In genomic region chr11:64321533-64321932, GRCh38 we compare ENCODE assay signal across 15 cellular contexts. TPM values are rescaled to one million over a fixed set of nuclear protein-coding genes. Genes with fewer than 3 reads are reported as not detected.
DNase-seq lines count a peak whose midpoint lies in the region; ATAC-seq, FAIRE-seq and TF ChIP-seq lines count a peak whose summit lies in the region.
"Had no signal": no experiment of that assay in that cellular context is flagged by ENCODE, and none has a peak within 500 bp of the region (broad histone marks: within the 10 kb centered on the region; RNA-seq: fewer than 3 reads in every experiment).

No MANE protein-coding gene starts in this region.

- H3K9ac ChIP-seq in astrocyte (ENCODE audit: low read length) (no peak overlapping the region), keratinocyte (ENCODE audit: control insufficient read depth, extremely low read depth, insufficient read depth, low read length) (peak overlapping the region; percentile 69), Karpas-422 (ENCODE audit: low read length) (no peak overlapping the region)
- H3K9ac ChIP-seq: BLaER1 had no signal

- H3K4me3 Mint-ChIP-seq in astrocyte (ENCODE audit: unreplicated experiment): no peak overlapping the region
- H3K4me3 Mint-ChIP-seq: activated B cell treated with CpG ODN at 0.5 μM for 24 hours; activated T-cell treated with anti-CD3 and anti-CD28 coated beads, Interleukin-2, amount 50 U/mL, for 4 hours had no signal

- no peak overlapping the region for H3K4me2 ChIP-seq in astrocyte (ENCODE audit: low read length)
- peak overlapping the region; percentile 35 for H3K4me2 ChIP-seq in keratinocyte (ENCODE audit: control insufficient read depth, extremely low read depth, insufficient read depth, low read depth, low read length)
- H3K4me2 ChIP-seq in Karpas-422 (ENCODE audit: low read depth, low read length, poor library complexity, severe bottlenecking): no peak overlapping the region

- no peak for TF ChIP-seq CTCF in astrocyte (IDR thresholded peaks at IDR 0.05; ENCODE audit: insufficient read depth, low read depth, low read length)
- TF ChIP-seq CTCF in keratinocyte (optimal IDR thresholded peaks at IDR 0.05 in 1 of 3, IDR thresholded peaks at IDR 0.05 in 1 of 3, conservative IDR thresholded peaks at IDR 0.05 in 1 of 3; ENCODE audit: extremely low read depth in 1 of 3, insufficient read depth in 2 of 3, low read length in 3 of 3): no peak
- no peak for TF ChIP-seq CTCF in suprapubic skin (IDR thresholded peaks at IDR 0.05)

- FAIRE-seq in astrocyte (lab: Jason Lieb, UNC) (no peak), keratinocyte (lab: Jason Lieb, UNC) (peak; percentile 94)

- H3K36me3 ChIP-seq in KOPT-K1 (ENCODE audit: insufficient read depth, low read length): peaks cover 20% of the 10 kb centered on the region; the same call in 1 of the 2 replicates
- H3K36me3 ChIP-seq in astrocyte (ENCODE audit: insufficient read depth, low read length): peaks cover 3% of the 10 kb centered on the region
- peaks cover 19 to 21% of the 10 kb centered on the region in 2 experiments for H3K36me3 ChIP-seq in keratinocyte (ENCODE audit: control insufficient read depth in 2 of 2, extremely low read depth in 1 of 2, insufficient read depth in 2 of 2, low read length in 2 of 2)
- peaks cover 25% of the 10 kb centered on the region for H3K36me3 ChIP-seq in suprapubic skin
- H3K36me3 ChIP-seq in Karpas-422 (ENCODE audit: insufficient read depth, low read length): peaks cover 6% of the 10 kb centered on the region; the same call in 1 of the 2 replicates

- H3K4me1 ChIP-seq in astrocyte (ENCODE audit: insufficient read depth, low read length) (peaks cover 7% of the 10 kb centered on the region), keratinocyte (ENCODE audit: control insufficient read depth, extremely low read depth, insufficient read depth, low read length) (peaks cover 62% of the 10 kb centered on the region), suprapubic skin (peaks cover 60% of the 10 kb centered on the region), Karpas-422 (ENCODE audit: low read length) (peaks cover 12% of the 10 kb centered on the region)

- H3K27ac Mint-ChIP-seq in astrocyte (ENCODE audit: unreplicated experiment): peak overlapping the region; percentile 35

- peaks cover 21% of the 10 kb centered on the region for H3K4me1 Mint-ChIP-seq in astrocyte (ENCODE audit: low read depth, unreplicated experiment)

- H3K27me3 Mint-ChIP-seq in astrocyte (ENCODE audit: low read depth, unreplicated experiment): no peaks in the 10 kb centered on the region
- H3K27me3 Mint-ChIP-seq: activated B cell treated with CpG ODN at 0.5 μM for 24 hours had no signal

- H3K9me1 ChIP-seq in keratinocyte (ENCODE audit: control insufficient read depth, extremely low read depth, insufficient read depth, low read length): peaks cover 2% of the 10 kb centered on the region

- no peak overlapping the region for H2AFZ ChIP-seq in astrocyte (ENCODE audit: low read depth, low read length)
- no peak overlapping the region for H2AFZ ChIP-seq in keratinocyte (ENCODE audit: control insufficient read depth, low read length)
- no peak overlapping the region for H2AFZ ChIP-seq in Karpas-422 (ENCODE audit: low read length)

- no peak for TF ChIP-seq EP300 in suprapubic skin (IDR thresholded peaks at IDR 0.05)

- 75% methylated on average over 5 of the region's 5 CpGs for WGBS in suprapubic skin

- dilution Hi-C loops in keratinocyte (cut with MboI; ENCODE audit: extremely low pct_ligation_motif_present, low sequenced_read_pairs): no loop called here

- H3K27ac ChIP-seq in KOPT-K1 (ENCODE audit: low read depth, low read length, poor library complexity, severe bottlenecking): peak overlapping the region; percentile 21
- H3K27ac ChIP-seq in astrocyte (ENCODE audit: low read depth, low read length): no peak overlapping the region
- H3K27ac ChIP-seq in keratinocyte (ENCODE audit: control insufficient read depth, insufficient read depth, low read length): peak overlapping the region; percentile 85
- peak overlapping the region; percentile 15 for H3K27ac ChIP-seq in suprapubic skin
- no peak overlapping the region for H3K27ac ChIP-seq in Karpas-422 (ENCODE audit: low read length)
- H3K27ac ChIP-seq: BLaER1 had no signal

- peaks cover 28% of the 10 kb centered on the region for H4K20me1 ChIP-seq in astrocyte (ENCODE audit: insufficient read depth, low read length)
- no peaks in the 10 kb centered on the region for H4K20me1 ChIP-seq in keratinocyte (ENCODE audit: control insufficient read depth, extremely low read depth, insufficient read depth, low read length)
- H4K20me1 ChIP-seq in Karpas-422 (ENCODE audit: insufficient read depth, low read depth, low read length): no peaks in the 10 kb centered on the region

- TF ChIP-seq POLR2A in suprapubic skin (IDR thresholded peaks at IDR 0.05) (no peak), GM18505 (IDR thresholded peaks at IDR 0.05; ENCODE audit: borderline replicate concordance, extremely low read depth, insufficient read depth, insufficient read length) (no peak)

- DNase-seq in astrocyte (ENCODE audit: low read depth): peak; percentile 68
- DNase-seq in keratinocyte (ENCODE audit: low read depth, low spot score): no peak
- DNase-seq in suprapubic skin (ENCODE audit: low spot score in 2 of 2): no peak
- DNase-seq in Karpas-422: no peak
- no peak for DNase-seq in NCI-H69 (lab: John Stamatoyannopoulos, UW)
- DNase-seq in stimulated activated CD4-positive, alpha-beta T cell treated with anti-CD3 and anti-CD28 coated beads, Interleukin-4, amount 100 ng/mL, for 1 hour: no peak
- DNase-seq: activated B cell treated with CpG ODN at 0.5 μM for 24 hours; activated T-cell treated with anti-CD3 and anti-CD28 coated beads, Interleukin-2, amount 50 U/mL, for 4 hours; GDM1; MG63; nephron progenitor cell; stimulated activated CD4-positive, alpha-beta T cell treated with anti-CD3 and anti-CD28 coated beads, Interleukin-15, amount 100 ng/mL, for 24 hours had no signal

- peaks cover 18% of the 10 kb centered on the region for H3K36me3 Mint-ChIP-seq in astrocyte (ENCODE audit: low read depth, unreplicated experiment)

- H3K27me3 ChIP-seq in astrocyte (ENCODE audit: insufficient read depth, low read length): no peaks in the 10 kb centered on the region
- no peaks in the 10 kb centered on the region for H3K27me3 ChIP-seq in keratinocyte (ENCODE audit: control insufficient read depth, extremely low read depth, insufficient read depth, low read length)
- H3K27me3 ChIP-seq in suprapubic skin: no peaks in the 10 kb centered on the region
- no peaks in the 10 kb centered on the region for H3K27me3 ChIP-seq in Karpas-422 (ENCODE audit: low read length)
- H3K27me3 ChIP-seq: BLaER1, MG63 had no signal

- H3K9me3 ChIP-seq in KOPT-K1 (ENCODE audit: insufficient read depth, low read length, poor library complexity, severe bottlenecking): no peaks in the 10 kb centered on the region
- H3K9me3 ChIP-seq in astrocyte (ENCODE audit: insufficient read depth, low read depth, low read length): no peaks in the 10 kb centered on the region
- no peaks in the 10 kb centered on the region for H3K9me3 ChIP-seq in keratinocyte (ENCODE audit: control insufficient read depth, low read depth, low read length)
- H3K9me3 ChIP-seq in suprapubic skin: no peaks in the 10 kb centered on the region
- no peaks in the 10 kb centered on the region for H3K9me3 ChIP-seq in Karpas-422 (ENCODE audit: low read length)
- H3K9me3 ChIP-seq: BLaER1, MG63 had no signal

- no peak for ATAC-seq in GM18505 (IDR thresholded peaks at IDR 0.05; ENCODE audit: unreplicated experiment)
- ATAC-seq: activated T-cell treated with anti-CD3 and anti-CD28 coated beads, Interleukin-2, amount 50 U/mL, for 4 hours had no signal

- H3K9me2 ChIP-seq in Karpas-422 (replicated peaks; ENCODE audit: insufficient read depth, low read length): no peaks in the 10 kb centered on the region

- H3K9me3 Mint-ChIP-seq in astrocyte (ENCODE audit: unreplicated experiment): no peaks in the 10 kb centered on the region
- H3K9me3 Mint-ChIP-seq: activated B cell treated with CpG ODN at 0.5 μM for 24 hours; activated T-cell treated with anti-CD3 and anti-CD28 coated beads, Interleukin-2, amount 50 U/mL, for 4 hours; nephron progenitor cell had no signal

- peaks cover 17% of the 10 kb centered on the region for H3K79me2 ChIP-seq in astrocyte (ENCODE audit: insufficient read depth, low read length)
- peaks cover 21% of the 10 kb centered on the region for H3K79me2 ChIP-seq in keratinocyte (ENCODE audit: control insufficient read depth, insufficient read depth, low read length)
- peaks cover 14% of the 10 kb centered on the region for H3K79me2 ChIP-seq in Karpas-422 (ENCODE audit: low read length)

- H3K4me3 ChIP-seq in astrocyte (ENCODE audit: insufficient read depth, low read depth, low read length) (no peak overlapping the region), keratinocyte (ENCODE audit: control insufficient read depth in 2 of 3, extremely low read depth in 1 of 3, insufficient read depth in 2 of 3, low read depth in 1 of 3, low read length in 3 of 3) (peak overlapping the region in 1 of 3 experiments; percentile 4), suprapubic skin (no peak overlapping the region), Karpas-422 (ENCODE audit: low read length) (no peak overlapping the region)
- H3K4me3 ChIP-seq: BLaER1, MG63 had no signal

RNA-seq across cellular contexts. Expression of gene PRDX5, which starts 3.6 kb away (rescaled TPM):
- total RNA-seq in astrocyte (243 and 263 TPM in 2 replicates), suprapubic skin (100 to 1,000 TPM; 130 to 227 (median 187) TPM)
- polyA plus RNA-seq in keratinocyte: 590 to 817 TPM (median 591 TPM) in 3 replicates
- 124 TPM for polyA plus RNA-seq in keratinocyte (2011; ENCODE audit: low read depth)
- polyA plus RNA-seq in keratinocyte (2011; cell fraction: cytosol; rRNA removed): 440 and 697 TPM in 2 replicates
- 319 and 355 TPM in 2 replicates for polyA plus RNA-seq in keratinocyte (2011; cell fraction: nucleus; rRNA removed)
- 463 and 515 TPM in 2 replicates for polyA plus RNA-seq in keratinocyte (2012; ENCODE audit: low replicate concordance)
- 146 to 217 TPM (median 180 TPM) in 3 replicates for polyA minus RNA-seq in keratinocyte
- 299 TPM for polyA minus RNA-seq in keratinocyte (2011; cell fraction: cytosol; rRNA and poly(A)+ RNA removed)
- polyA minus RNA-seq in keratinocyte (2011; cell fraction: nucleus; rRNA and poly(A)+ RNA removed): 43.8 and 51.7 TPM in 2 replicates
- total RNA-seq in Karpas-422 (2014; rRNA removed; shearing (Covaris generic); ENCODE audit: low replicate concordance): 205 and 428 TPM in 2 replicates

RNA-seq across cellular contexts. Expression of gene TRMT112, which starts 4.2 kb away (rescaled TPM):
- total RNA-seq in astrocyte (130 and 146 TPM in 2 replicates), suprapubic skin (100 to 1,000 TPM; 170 to 332 (median 255) TPM)
- polyA plus RNA-seq in keratinocyte: 238 to 408 TPM (median 297 TPM) in 3 replicates
- 46.0 TPM for polyA plus RNA-seq in keratinocyte (2011; ENCODE audit: low read depth)
- polyA plus RNA-seq in keratinocyte (2011; cell fraction: cytosol; rRNA removed): 221 and 340 TPM in 2 replicates
- polyA plus RNA-seq in keratinocyte (2011; cell fraction: nucleus; rRNA removed): 140 and 145 TPM in 2 replicates
- 333 and 344 TPM in 2 replicates for polyA plus RNA-seq in keratinocyte (2012; ENCODE audit: low replicate concordance)
- 54.1 to 102 TPM (median 58.6 TPM) in 3 replicates for polyA minus RNA-seq in keratinocyte
- 173 TPM for polyA minus RNA-seq in keratinocyte (2011; cell fraction: cytosol; rRNA and poly(A)+ RNA removed)
- 23.8 and 26.3 TPM in 2 replicates for polyA minus RNA-seq in keratinocyte (2011; cell fraction: nucleus; rRNA and poly(A)+ RNA removed)
- 363 and 557 TPM in 2 replicates for total RNA-seq in Karpas-422 (2014; rRNA removed; shearing (Covaris generic); ENCODE audit: low replicate concordance)

RNA-seq across cellular contexts. Expression of gene ESRRA, which starts 16.2 kb away (rescaled TPM):
- total RNA-seq in astrocyte: 25.0 and 26.3 TPM in 2 replicates
- 20.8 to 33.9 TPM (median 25.9 TPM) in 3 replicates for polyA plus RNA-seq in keratinocyte
- polyA plus RNA-seq in keratinocyte (2011; ENCODE audit: low read depth): 6.2 TPM
- polyA plus RNA-seq in keratinocyte (2011; cell fraction: cytosol; rRNA removed): 13.5 and 32.9 TPM in 2 replicates
- 26.2 and 37.4 TPM in 2 replicates for polyA plus RNA-seq in keratinocyte (2011; cell fraction: nucleus; rRNA removed)
- 31.4 and 31.7 TPM in 2 replicates for polyA plus RNA-seq in keratinocyte (2012; ENCODE audit: low replicate concordance)
- polyA minus RNA-seq in keratinocyte: 9.4 to 20.5 TPM (median 17.5 TPM) in 3 replicates
- polyA minus RNA-seq in keratinocyte (2011; cell fraction: cytosol; rRNA and poly(A)+ RNA removed): 58.5 TPM
- 18.3 and 22.3 TPM in 2 replicates for polyA minus RNA-seq in keratinocyte (2011; cell fraction: nucleus; rRNA and poly(A)+ RNA removed)
- 10 to 100 TPM; 65.0 to 93.6 (median 74.3) TPM for total RNA-seq in suprapubic skin
- total RNA-seq in Karpas-422 (2014; rRNA removed; shearing (Covaris generic); ENCODE audit: low replicate concordance): 16.0 and 33.9 TPM in 2 replicates

RNA-seq across cellular contexts. Expression of gene CCDC88B, which starts 18.5 kb away (rescaled TPM):
- total RNA-seq in astrocyte (1.2 and 1.6 TPM in 2 replicates), suprapubic skin (1 to 10 TPM; 3.3 to 8.3 (median 5.4) TPM)
- polyA plus RNA-seq in keratinocyte: 2.9 to 5.3 TPM (median 3.7 TPM) in 3 replicates
- 0.54 TPM for polyA plus RNA-seq in keratinocyte (2011; ENCODE audit: low read depth)
- polyA plus RNA-seq in keratinocyte (2011; cell fraction: cytosol; rRNA removed): 0.83 and 2.4 TPM in 2 replicates
- polyA plus RNA-seq in keratinocyte (2011; cell fraction: nucleus; rRNA removed): 12.0 and 18.8 TPM in 2 replicates
- polyA plus RNA-seq in keratinocyte (2012; ENCODE audit: low replicate concordance): 1.0 and 5.5 TPM in 2 replicates
- polyA minus RNA-seq in keratinocyte: 1.9 to 3.3 TPM (median 2.4 TPM) in 3 replicates
- 2.9 TPM for polyA minus RNA-seq in keratinocyte (2011; cell fraction: cytosol; rRNA and poly(A)+ RNA removed)
- polyA minus RNA-seq in keratinocyte (2011; cell fraction: nucleus; rRNA and poly(A)+ RNA removed): 2.1 and 3.0 TPM in 2 replicates
- total RNA-seq in Karpas-422 (2014; rRNA removed; shearing (Covaris generic); ENCODE audit: low replicate concordance): 34.9 and 88.2 TPM in 2 replicates

RNA-seq across cellular contexts. Expression of gene CATSPERZ, which starts 21.4 kb away (rescaled TPM):
- total RNA-seq in astrocyte (not detected in 2 replicates), suprapubic skin (not detected)
- polyA plus RNA-seq in keratinocyte: 0.17 to 0.29 TPM (median 0.19 TPM) in 3 replicates
- not detected for polyA plus RNA-seq in keratinocyte (2011; ENCODE audit: low read depth)
- 0.15 and 0.23 TPM in 2 replicates for polyA plus RNA-seq in keratinocyte (2011; cell fraction: cytosol; rRNA removed)
- not detected in 2 replicates for polyA plus RNA-seq in keratinocyte (2011; cell fraction: nucleus; rRNA removed)
- 0.28 TPM in 1 of 2 replicates, not detected in the other for polyA plus RNA-seq in keratinocyte (2012; ENCODE audit: low replicate concordance)
- polyA minus RNA-seq in keratinocyte: not detected in 3 replicates
- polyA minus RNA-seq in keratinocyte (2011; cell fraction: cytosol; rRNA and poly(A)+ RNA removed): not detected
- polyA minus RNA-seq in keratinocyte (2011; cell fraction: nucleus; rRNA and poly(A)+ RNA removed): not detected in 2 replicates
- total RNA-seq in Karpas-422 (2014; rRNA removed; shearing (Covaris generic); ENCODE audit: low replicate concordance): not detected in 2 replicates
- total RNA-seq: activated B cell treated with CpG ODN at 0.5 μM for 24 hours; activated T-cell treated with anti-CD3 and anti-CD28 coated beads, Interleukin-2, amount 50 U/mL, for 4 hours had no signal

Comparison
In these comparisons a context has a peak if more than half of its experiments do, and no peak if none do; other contexts are left out.
1. H3K27ac ChIP-seq: peak in KOPT-K1 (single experiment), keratinocyte (single experiment) and suprapubic skin (single experiment); none in astrocyte (single experiment) and Karpas-422 (single experiment).